ENCODE assay signal across 23 cellular contexts in genomic region chr7:155333346-155334234, GRCh38.
DNase-seq lines count a peak whose midpoint lies in the region; ATAC-seq and TF ChIP-seq lines count a peak whose summit lies in the region.
"Had no signal": no experiment of that assay in that cellular context is flagged by ENCODE, and none has a peak within 500 bp of the region (broad histone marks: within the 10 kb centered on the region; RNA-seq: fewer than 3 reads in every experiment).

No MANE protein-coding gene starts in this region.

- peak; percentile 44 for ATAC-seq in SK-N-SH treated with all-trans-retinoic acid at 6 μM for 48 hours
- ATAC-seq in GM21360 (IDR thresholded peaks at IDR 0.05; ENCODE audit: unreplicated experiment) = no peak
- ATAC-seq in HG03095 (IDR thresholded peaks at IDR 0.05; ENCODE audit: unreplicated experiment) = no peak
- ATAC-seq: activated T-cell treated with anti-CD3 and anti-CD28 coated beads, Interleukin-2, amount 50 U/mL, for 72 hours; GM12878; left colon; psoas muscle had no signal

- DNase-seq in DMS79 treated with DMSO at 0.1 percent for 48 hours (lab: John Stamatoyannopoulos, UW) (peak; percentile 7), DMS79 (lab: John Stamatoyannopoulos, UW) (no peak), DMS 273 (lab: John Stamatoyannopoulos, UW; ENCODE audit: unreplicated experiment) (peak; percentile 77), NCI-H2029 treated with DMSO at 0.1 percent for 48 hours (lab: John Stamatoyannopoulos, UW) (peak; percentile 40), hypothalamus (lab: John Stamatoyannopoulos, UW) (no peak)
- DNase-seq: activated CD4-positive, alpha-beta T cell treated with anti-CD3 and anti-CD28 coated beads, Interleukin-2, amount 10 ng/mL, durations not matched to agents 24 days and 14 days; activated naive CD4-positive, alpha-beta T cell treated with anti-CD3 and anti-CD28 coated beads, Interleukin-2, amount 10 ng/mL, durations not matched to agents 7 days and 5 days; activated T-cell treated with anti-CD3 and anti-CD28 coated beads, Interleukin-2, amount 50 U/mL, for 72 hours; amniotic stem cell; CD8-positive, alpha-beta memory T cell; effector memory CD4-positive, alpha-beta T cell; foreskin melanocyte; left colon; NCI-H1105 treated with DMSO at 0.1 percent for 48 hours; NCI-H226; psoas muscle; RPMI8226; T-helper 2 cell; upper lobe of left lung had no signal

TF ChIP-seq in SK-N-SH treated with all-trans-retinoic acid at 6 μM for 48 hours, 23 proteins besides CTCF, POLR2A, EP300 and RAD21:
- TF ChIP-seq ZNF8 (CRISPR knock-in tag; IDR thresholded peaks at IDR 0.05) (no peak), TCF4 (CRISPR knock-in tag; IDR thresholded peaks at IDR 0.05; ENCODE audit: borderline replicate concordance) (peak; percentile 23; the same call in 1 of the 2 replicates)

Comparison
In these comparisons a context has a peak if more than half of its experiments do, and no peak if none do; other contexts are left out.
1. DNase-seq: peak in DMS79 treated with DMSO at 0.1 percent for 48 hours (single experiment), DMS 273 (single experiment) and NCI-H2029 treated with DMSO at 0.1 percent for 48 hours (single experiment); none in DMS79 (single experiment) and hypothalamus (0 of 51).